ENCODE assay signal across 8 cellular contexts in the genomic region with DNA sequence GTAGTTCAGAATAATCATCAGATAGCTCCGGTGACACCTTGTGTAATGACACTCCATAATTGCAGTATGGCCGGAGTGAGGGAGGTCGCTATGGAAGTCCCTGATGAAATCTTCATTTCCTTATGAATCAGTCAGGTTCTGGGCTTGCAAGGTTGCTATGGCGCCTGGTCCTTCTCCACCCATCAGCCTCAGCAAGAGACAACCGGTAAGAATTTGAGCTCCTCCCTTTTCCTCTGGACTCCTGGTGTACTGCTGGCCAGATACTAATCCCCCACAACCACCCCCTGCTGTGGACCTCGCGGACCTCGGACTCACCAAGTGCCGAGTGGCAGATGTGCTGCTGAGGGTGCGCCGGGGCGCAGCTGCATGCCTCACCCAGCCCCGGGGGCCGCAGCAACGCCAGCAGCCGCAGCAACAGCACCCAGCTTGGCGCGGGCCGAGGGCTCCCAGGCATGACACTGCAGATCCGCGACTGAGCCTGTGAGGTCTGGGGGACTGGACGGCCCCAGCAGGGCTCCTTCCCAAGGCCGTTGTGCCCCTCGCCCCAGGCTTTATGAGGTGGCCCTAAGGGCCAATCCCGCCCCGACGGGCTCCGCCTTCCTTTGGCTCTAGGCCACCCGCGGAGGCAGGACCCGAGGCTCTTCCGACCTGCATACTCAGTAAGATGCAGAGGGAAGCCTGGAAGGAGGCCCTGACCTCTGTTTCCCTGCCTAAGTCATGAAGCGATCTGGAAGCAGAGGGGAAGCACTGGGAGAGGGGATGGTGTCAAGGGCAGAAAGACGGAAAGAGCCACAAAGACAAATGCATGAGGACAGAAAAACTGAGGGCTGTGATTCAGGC. TPM values are rescaled to one million over a fixed set of nuclear protein-coding genes. Genes with fewer than 3 reads are reported as not detected.
DNase-seq lines count a peak whose midpoint lies in the region; ATAC-seq and TF ChIP-seq lines count a peak whose summit lies in the region.

TIMP4 (minus strand) TSS at position 526 of the 840 bp plus-strand sequence; CDS start at position 454, 72 bp downstream.

- H3K27ac ChIP-seq in VCaP (peak within 1 kb of the TSS; percentile 49; the same call in 1 of the 2 replicates), right cardiac atrium (ENCODE audit: low read length) (peak within 1 kb of the TSS; percentile 79)

- peak; percentile 84 to 88 for ATAC-seq in right cardiac atrium

- whole genome bisulfite sequencing in right cardiac atrium: 14% methylated on average over 34 of the region's 34 CpGs

- peak; percentile 62 for DNase-seq in ELR (ENCODE audit: low read depth)
- DNase-seq in right cardiac atrium: peak; percentile 68 to 82 (median 77)
- no peak for DNase-seq in retinal pigment epithelial cell (ENCODE audit: low read depth)
- DNase-seq in OCI-M1 (lab: John Stamatoyannopoulos, UW): no peak
- DNase-seq in middle frontal gyrus (ENCODE audit: extremely low spot score, low spot score): no peak
- DNase-seq in AML-193 (lab: John Stamatoyannopoulos, UW): no peak
- no peak for DNase-seq in NOMO-1 treated with dmso at 0.1 percent for 144 hours (lab: John Stamatoyannopoulos, UW; ENCODE audit: unreplicated experiment)

- peaks cover 4% of the 10 kb centered on the region for H3K4me1 ChIP-seq in right cardiac atrium (ENCODE audit: control insufficient read depth, insufficient read depth, low read length)

- H3K9me3 ChIP-seq in right cardiac atrium (ENCODE audit: control insufficient read depth, low read length): no peaks in the 10 kb centered on the region

- TF ChIP-seq CTCF in VCaP (conservative IDR thresholded peaks at IDR 0.05): no peak
- TF ChIP-seq CTCF in retinal pigment epithelial cell (conservative IDR thresholded peaks at IDR 0.05; ENCODE audit: low read depth, low read length): no peak

- peak within 1 kb of the TSS; percentile 56 for H3K4me3 ChIP-seq in right cardiac atrium (ENCODE audit: low read length)
- H3K4me3 ChIP-seq in retinal pigment epithelial cell (ENCODE audit: low read length): peak within 1 kb of the TSS; percentile 41

- no peaks in the 10 kb centered on the region for H3K27me3 ChIP-seq in right cardiac atrium (ENCODE audit: control insufficient read depth, insufficient read depth)

- intact Hi-C loops in right cardiac atrium (cut with DNase I): no loop called here

RNA-seq across cellular contexts. Expression of gene TIMP4, which starts in this region (rescaled TPM):
- total RNA-seq in right cardiac atrium: 10 to 100 TPM; 13.7 to 33.7 (median 17.3) TPM
- polyA plus RNA-seq in right cardiac atrium: 18.6 TPM

Comparison
In these comparisons a context has a peak if more than half of its experiments do, and no peak if none do; other contexts are left out.
1. DNase-seq: peak in ELR (single experiment) and right cardiac atrium (3 of 3); none in retinal pigment epithelial cell (single experiment), OCI-M1 (single experiment), middle frontal gyrus (single experiment), AML-193 (0 of 2) and NOMO-1 treated with dmso at 0.1 percent for 144 hours (single experiment).